ENCODE assay signal across 1 cellular context in the genomic region with DNA sequence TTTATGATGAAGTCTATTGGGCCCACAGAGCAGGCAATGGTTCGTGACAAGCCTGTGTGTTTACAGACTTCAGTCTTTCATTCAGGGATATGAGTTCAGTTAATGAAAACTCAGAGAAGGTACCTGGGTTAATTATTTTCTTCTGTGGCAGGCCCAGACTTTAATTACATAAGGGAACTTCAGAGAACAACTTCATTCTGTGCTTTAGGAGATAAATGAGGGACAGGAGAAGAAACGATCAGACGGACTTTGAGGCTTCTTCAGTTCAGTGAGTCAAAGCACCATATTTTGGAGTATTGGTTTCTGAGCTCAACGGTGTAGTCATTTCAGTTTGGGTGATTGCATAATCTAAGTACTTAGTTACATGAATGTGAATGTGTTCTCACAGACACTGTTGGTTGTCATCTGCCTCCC.
TF ChIP-seq lines count a peak whose summit lies in the region.

No MANE protein-coding gene starts in this region.

TF ChIP-seq in HepG2, 621 proteins besides CTCF, POLR2A, EP300 and RAD21 (continued from another document and continues in another):
- TF ChIP-seq, protein P1, sequence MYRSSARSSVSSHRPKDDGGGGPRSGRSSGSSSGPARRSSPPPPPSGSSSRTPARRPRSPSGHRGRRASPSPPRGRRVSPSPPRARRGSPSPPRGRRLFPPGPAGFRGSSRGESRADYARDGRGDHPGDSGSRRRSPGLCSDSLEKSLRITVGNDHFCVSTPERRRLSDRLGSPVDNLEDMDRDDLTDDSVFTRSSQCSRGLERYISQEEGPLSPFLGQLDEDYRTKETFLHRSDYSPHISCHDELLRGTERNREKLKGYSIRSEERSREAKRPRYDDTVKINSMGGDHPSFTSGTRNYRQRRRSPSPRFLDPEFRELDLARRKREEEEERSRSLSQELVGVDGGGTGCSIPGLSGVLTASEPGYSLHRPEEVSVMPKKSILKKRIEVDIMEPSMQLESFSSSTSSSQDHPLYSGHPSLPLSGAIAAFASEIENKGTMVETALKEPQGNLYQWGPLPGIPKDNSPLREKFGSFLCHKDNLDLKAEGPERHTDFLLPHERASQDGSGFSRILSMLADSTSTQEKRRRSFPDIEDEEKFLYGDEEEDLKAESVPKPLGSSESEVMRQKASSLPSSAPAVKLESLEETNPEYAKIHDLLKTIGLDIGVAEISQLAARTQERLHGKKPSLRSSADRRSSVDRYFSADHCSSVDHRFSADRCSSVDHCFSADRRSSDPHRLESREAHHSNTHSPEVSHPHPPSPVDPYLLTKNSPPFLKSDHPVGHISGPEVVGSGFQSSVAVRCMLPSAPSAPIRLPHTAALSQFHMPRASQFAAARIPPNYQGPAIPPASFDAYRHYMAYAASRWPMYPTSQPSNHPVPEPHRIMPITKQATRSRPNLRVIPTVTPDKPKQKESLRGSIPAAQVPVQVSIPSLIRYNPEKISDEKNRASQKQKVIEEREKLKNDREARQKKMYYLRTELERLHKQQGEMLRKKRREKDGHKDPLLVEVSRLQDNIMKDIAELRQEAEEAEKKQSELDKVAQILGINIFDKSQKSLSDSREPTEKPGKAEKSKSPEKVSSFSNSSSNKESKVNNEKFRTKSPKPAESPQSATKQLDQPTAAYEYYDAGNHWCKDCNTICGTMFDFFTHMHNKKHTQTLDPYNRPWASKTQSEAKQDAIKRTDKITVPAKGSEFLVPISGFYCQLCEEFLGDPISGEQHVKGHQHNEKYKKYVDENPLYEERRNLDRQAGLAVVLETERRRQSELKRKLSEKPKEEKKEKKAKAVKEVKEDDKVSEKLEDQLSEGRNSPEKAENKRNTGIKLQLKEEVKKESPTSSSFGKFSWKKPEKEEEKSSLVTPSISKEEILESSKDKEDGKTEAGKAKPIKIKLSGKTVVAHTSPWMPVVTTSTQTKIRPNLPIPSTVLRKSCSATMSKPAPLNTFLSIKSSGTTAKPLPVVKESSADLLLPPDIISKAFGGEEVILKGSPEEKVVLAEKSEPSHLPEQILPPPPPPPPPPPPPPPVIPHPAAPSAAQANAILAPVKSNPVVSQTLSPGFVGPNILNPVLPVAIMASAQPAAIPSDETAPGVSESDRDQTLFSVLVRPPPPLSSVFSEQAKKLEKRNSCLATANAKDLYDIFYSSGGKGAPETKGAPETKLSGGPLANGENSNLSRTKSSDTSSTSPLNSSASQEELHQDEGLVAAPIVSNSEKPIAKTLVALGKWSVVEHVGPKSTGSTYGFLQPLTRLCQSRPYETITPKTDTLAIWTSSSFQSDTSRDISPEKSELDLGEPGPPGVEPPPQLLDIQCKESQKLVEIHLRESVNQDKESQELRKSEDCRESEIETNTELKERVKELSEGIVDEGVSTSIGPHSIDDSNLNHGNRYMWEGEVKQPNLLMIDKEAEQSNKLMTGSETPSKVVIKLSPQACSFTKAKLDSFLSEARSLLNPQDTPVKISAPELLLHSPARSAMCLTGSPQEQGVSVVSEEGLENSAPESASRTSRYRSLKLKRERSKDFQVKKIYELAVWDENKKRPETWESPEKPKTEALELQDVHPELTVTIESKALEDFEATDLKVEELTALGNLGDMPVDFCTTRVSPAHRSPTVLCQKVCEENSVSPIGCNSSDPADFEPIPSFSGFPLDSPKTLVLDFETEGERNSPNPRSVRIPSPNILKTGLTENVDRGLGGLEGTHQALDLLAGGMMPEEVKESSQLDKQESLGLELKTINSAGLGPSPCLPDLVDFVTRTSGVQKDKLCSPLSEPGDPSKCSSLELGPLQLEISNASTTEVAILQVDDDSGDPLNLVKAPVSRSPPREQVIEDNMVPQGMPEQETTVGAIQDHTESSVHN (CRISPR knock-in tag; IDR thresholded peaks at IDR 0.05) = no peak
- TF ChIP-seq RFX5 (IDR thresholded peaks at IDR 0.05; ENCODE audit: low read depth, low read length) (no peak), CENPX (CRISPR knock-in tag; IDR thresholded peaks at IDR 0.05) (no peak), RAD51 (IDR thresholded peaks at IDR 0.05; ENCODE audit: borderline replicate concordance) (no peak), NFATC3 (CRISPR knock-in tag; IDR thresholded peaks at IDR 0.05) (no peak), HMG20A (CRISPR knock-in tag; IDR thresholded peaks at IDR 0.05; ENCODE audit: borderline replicate concordance) (peak; percentile 63; the same call in 1 of the 2 replicates), ZNF556 (CRISPR knock-in tag; IDR thresholded peaks at IDR 0.05; ENCODE audit: borderline replicate concordance) (no peak), ETV6 (CRISPR knock-in tag; conservative IDR thresholded peaks at IDR 0.05) (no peak), ZNF224 (CRISPR knock-in tag; IDR thresholded peaks at IDR 0.05) (no peak), EZH2 (conservative IDR thresholded peaks at IDR 0.05; ENCODE audit: low read depth, low read length) (no peak), ZNF605 (CRISPR knock-in tag; IDR thresholded peaks at IDR 0.05) (no peak), SOX5 (CRISPR knock-in tag; IDR thresholded peaks at IDR 0.05; ENCODE audit: borderline replicate concordance) (0 out of 2 replicates have a peak, but pooled peaks have one; percentile 22), ZBTB1 (CRISPR knock-in tag; IDR thresholded peaks at IDR 0.05; ENCODE audit: borderline replicate concordance) (no peak), GLI4 (CRISPR knock-in tag; IDR thresholded peaks at IDR 0.05; ENCODE audit: borderline replicate concordance) (no peak), EEA1 (CRISPR knock-in tag; IDR thresholded peaks at IDR 0.05; ENCODE audit: borderline replicate concordance) (no peak), CHD4 (IDR thresholded peaks at IDR 0.05; ENCODE audit: borderline replicate concordance, low read length) (no peak), ZFP1 (CRISPR knock-in tag; IDR thresholded peaks at IDR 0.05) (no peak), ZNF263 (CRISPR knock-in tag; IDR thresholded peaks at IDR 0.05) (no peak), ADNP (CRISPR knock-in tag; IDR thresholded peaks at IDR 0.05) (no peak), NR2F6 (IDR thresholded peaks at IDR 0.05) (no peak), NR2F6 (CRISPR knock-in tag; IDR thresholded peaks at IDR 0.05) (no peak), TARDBP (CRISPR knock-in tag; IDR thresholded peaks at IDR 0.05) (no peak), ZNF773 (CRISPR knock-in tag; IDR thresholded peaks at IDR 0.05; ENCODE audit: borderline replicate concordance) (no peak), FOXA1 (IDR thresholded peaks at IDR 0.05) (no peak), FOXA1 (CRISPR knock-in tag; IDR thresholded peaks at IDR 0.05) (no peak), SYNCRIP (IDR thresholded peaks at IDR 0.05; ENCODE audit: insufficient read depth, low read depth, low read length) (no peak)
- TF ChIP-seq, protein P2, sequence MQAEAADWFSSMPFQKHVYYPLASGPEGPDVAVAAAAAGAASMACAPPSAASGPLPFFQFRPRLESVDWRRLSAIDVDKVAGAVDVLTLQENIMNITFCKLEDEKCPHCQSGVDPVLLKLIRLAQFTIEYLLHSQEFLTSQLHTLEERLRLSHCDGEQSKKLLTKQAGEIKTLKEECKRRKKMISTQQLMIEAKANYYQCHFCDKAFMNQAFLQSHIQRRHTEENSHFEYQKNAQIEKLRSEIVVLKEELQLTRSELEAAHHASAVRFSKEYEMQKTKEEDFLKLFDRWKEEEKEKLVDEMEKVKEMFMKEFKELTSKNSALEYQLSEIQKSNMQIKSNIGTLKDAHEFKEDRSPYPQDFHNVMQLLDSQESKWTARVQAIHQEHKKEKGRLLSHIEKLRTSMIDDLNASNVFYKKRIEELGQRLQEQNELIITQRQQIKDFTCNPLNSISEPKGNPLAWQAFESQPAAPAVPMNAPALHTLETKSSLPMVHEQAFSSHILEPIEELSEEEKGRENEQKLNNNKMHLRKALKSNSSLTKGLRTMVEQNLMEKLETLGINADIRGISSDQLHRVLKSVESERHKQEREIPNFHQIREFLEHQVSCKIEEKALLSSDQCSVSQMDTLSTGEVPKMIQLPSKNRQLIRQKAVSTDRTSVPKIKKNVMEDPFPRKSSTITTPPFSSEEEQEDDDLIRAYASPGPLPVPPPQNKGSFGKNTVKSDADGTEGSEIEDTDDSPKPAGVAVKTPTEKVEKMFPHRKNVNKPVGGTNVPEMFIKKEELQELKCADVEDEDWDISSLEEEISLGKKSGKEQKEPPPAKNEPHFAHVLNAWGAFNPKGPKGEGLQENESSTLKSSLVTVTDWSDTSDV (CRISPR knock-in tag; IDR thresholded peaks at IDR 0.05) = no peak
- TF ChIP-seq, protein P3, sequence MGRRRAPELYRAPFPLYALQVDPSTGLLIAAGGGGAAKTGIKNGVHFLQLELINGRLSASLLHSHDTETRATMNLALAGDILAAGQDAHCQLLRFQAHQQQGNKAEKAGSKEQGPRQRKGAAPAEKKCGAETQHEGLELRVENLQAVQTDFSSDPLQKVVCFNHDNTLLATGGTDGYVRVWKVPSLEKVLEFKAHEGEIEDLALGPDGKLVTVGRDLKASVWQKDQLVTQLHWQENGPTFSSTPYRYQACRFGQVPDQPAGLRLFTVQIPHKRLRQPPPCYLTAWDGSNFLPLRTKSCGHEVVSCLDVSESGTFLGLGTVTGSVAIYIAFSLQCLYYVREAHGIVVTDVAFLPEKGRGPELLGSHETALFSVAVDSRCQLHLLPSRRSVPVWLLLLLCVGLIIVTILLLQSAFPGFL (CRISPR knock-in tag; IDR thresholded peaks at IDR 0.05) = no peak
- TF ChIP-seq, protein P4, sequence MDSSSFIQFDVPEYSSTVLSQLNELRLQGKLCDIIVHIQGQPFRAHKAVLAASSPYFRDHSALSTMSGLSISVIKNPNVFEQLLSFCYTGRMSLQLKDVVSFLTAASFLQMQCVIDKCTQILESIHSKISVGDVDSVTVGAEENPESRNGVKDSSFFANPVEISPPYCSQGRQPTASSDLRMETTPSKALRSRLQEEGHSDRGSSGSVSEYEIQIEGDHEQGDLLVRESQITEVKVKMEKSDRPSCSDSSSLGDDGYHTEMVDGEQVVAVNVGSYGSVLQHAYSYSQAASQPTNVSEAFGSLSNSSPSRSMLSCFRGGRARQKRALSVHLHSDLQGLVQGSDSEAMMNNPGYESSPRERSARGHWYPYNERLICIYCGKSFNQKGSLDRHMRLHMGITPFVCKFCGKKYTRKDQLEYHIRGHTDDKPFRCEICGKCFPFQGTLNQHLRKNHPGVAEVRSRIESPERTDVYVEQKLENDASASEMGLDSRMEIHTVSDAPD (CRISPR knock-in tag; IDR thresholded peaks at IDR 0.05) = no peak
- TF ChIP-seq, protein P5, sequence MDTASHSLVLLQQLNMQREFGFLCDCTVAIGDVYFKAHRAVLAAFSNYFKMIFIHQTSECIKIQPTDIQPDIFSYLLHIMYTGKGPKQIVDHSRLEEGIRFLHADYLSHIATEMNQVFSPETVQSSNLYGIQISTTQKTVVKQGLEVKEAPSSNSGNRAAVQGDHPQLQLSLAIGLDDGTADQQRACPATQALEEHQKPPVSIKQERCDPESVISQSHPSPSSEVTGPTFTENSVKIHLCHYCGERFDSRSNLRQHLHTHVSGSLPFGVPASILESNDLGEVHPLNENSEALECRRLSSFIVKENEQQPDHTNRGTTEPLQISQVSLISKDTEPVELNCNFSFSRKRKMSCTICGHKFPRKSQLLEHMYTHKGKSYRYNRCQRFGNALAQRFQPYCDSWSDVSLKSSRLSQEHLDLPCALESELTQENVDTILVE (CRISPR knock-in tag; IDR thresholded peaks at IDR 0.05) = peak; percentile 41; the same call in 1 of the 2 replicates
- TF ChIP-seq, protein P6, sequence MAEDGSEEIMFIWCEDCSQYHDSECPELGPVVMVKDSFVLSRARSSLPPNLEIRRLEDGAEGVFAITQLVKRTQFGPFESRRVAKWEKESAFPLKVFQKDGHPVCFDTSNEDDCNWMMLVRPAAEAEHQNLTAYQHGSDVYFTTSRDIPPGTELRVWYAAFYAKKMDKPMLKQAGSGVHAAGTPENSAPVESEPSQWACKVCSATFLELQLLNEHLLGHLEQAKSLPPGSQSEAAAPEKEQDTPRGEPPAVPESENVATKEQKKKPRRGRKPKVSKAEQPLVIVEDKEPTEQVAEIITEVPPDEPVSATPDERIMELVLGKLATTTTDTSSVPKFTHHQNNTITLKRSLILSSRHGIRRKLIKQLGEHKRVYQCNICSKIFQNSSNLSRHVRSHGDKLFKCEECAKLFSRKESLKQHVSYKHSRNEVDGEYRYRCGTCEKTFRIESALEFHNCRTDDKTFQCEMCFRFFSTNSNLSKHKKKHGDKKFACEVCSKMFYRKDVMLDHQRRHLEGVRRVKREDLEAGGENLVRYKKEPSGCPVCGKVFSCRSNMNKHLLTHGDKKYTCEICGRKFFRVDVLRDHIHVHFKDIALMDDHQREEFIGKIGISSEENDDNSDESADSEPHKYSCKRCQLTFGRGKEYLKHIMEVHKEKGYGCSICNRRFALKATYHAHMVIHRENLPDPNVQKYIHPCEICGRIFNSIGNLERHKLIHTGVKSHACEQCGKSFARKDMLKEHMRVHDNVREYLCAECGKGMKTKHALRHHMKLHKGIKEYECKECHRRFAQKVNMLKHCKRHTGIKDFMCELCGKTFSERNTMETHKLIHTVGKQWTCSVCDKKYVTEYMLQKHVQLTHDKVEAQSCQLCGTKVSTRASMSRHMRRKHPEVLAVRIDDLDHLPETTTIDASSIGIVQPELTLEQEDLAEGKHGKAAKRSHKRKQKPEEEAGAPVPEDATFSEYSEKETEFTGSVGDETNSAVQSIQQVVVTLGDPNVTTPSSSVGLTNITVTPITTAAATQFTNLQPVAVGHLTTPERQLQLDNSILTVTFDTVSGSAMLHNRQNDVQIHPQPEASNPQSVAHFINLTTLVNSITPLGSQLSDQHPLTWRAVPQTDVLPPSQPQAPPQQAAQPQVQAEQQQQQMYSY (CRISPR knock-in tag; IDR thresholded peaks at IDR 0.05) = no peak
- TF ChIP-seq, protein P7, sequence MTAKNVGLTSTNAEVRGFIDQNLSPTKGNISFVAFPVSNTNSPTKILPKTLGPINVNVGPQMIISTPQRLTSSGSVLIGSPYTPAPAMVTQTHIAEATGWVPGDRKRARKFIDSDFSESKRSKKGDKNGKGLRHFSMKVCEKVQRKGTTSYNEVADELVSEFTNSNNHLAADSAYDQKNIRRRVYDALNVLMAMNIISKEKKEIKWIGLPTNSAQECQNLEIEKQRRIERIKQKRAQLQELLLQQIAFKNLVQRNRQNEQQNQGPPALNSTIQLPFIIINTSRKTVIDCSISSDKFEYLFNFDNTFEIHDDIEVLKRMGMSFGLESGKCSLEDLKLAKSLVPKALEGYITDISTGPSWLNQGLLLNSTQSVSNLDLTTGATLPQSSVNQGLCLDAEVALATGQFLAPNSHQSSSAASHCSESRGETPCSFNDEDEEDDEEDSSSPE (CRISPR knock-in tag; IDR thresholded peaks at IDR 0.05) = no peak
- TF ChIP-seq, protein P8, sequence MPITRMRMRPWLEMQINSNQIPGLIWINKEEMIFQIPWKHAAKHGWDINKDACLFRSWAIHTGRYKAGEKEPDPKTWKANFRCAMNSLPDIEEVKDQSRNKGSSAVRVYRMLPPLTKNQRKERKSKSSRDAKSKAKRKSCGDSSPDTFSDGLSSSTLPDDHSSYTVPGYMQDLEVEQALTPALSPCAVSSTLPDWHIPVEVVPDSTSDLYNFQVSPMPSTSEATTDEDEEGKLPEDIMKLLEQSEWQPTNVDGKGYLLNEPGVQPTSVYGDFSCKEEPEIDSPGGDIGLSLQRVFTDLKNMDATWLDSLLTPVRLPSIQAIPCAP (CRISPR knock-in tag; IDR thresholded peaks at IDR 0.05; ENCODE audit: low read depth) = no peak
- TF ChIP-seq, protein P9, sequence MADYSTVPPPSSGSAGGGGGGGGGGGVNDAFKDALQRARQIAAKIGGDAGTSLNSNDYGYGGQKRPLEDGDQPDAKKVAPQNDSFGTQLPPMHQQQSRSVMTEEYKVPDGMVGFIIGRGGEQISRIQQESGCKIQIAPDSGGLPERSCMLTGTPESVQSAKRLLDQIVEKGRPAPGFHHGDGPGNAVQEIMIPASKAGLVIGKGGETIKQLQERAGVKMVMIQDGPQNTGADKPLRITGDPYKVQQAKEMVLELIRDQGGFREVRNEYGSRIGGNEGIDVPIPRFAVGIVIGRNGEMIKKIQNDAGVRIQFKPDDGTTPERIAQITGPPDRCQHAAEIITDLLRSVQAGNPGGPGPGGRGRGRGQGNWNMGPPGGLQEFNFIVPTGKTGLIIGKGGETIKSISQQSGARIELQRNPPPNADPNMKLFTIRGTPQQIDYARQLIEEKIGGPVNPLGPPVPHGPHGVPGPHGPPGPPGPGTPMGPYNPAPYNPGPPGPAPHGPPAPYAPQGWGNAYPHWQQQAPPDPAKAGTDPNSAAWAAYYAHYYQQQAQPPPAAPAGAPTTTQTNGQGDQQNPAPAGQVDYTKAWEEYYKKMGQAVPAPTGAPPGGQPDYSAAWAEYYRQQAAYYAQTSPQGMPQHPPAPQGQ (CRISPR knock-in tag; IDR thresholded peaks at IDR 0.05; ENCODE audit: borderline replicate concordance) = no peak
